10 cellular contexts compared by ENCODE assay signal in the genomic region with DNA sequence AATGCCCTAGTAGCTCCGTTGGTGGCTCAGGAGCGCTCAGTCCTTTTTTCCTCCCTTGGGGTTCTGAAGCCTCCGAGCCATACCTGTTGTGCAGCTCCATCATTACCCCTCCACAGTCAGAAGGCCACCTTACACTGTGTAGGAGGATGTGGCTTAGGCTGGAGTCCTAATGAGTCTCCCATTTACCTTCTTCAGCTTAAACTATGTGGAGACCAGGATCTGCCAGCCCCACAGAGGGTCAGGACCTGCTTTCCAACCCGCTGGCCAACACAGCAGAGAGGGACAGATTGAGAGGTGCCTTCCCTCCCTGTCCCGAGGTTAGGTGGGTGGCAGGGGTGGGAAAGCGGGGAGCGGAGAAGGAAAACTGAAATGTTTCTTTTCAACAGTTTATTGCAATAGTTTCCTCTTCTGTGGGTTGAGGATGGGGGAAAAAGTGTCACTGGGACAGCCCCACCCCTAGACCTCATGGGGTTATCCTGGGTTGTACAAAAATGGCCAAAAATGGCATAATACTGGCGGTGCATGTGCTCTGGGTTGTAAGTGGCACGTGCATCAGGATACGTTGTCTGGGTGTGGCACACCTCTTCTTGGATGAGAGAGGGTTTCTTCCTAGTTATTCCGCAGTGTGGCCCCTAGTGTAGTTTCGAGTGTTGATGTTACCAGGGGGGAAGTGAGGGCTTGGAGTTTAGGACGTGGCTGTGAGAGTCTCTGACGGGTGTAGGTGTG. TPM values are rescaled to one million over a fixed set of nuclear protein-coding genes. Genes with fewer than 3 reads are reported as not detected.
DNase-seq lines count a peak whose midpoint lies in the region; ATAC-seq and TF ChIP-seq lines count a peak whose summit lies in the region.
"Had no signal": no experiment of that assay in that cellular context is flagged by ENCODE, and none has a peak within 500 bp of the region (broad histone marks: within the 10 kb centered on the region; RNA-seq: fewer than 3 reads in every experiment).

No MANE protein-coding gene starts in this region.

- no peaks in the 10 kb centered on the region for H3K27me3 Mint-ChIP-seq in T-helper 1 cell treated with Interleukin-12 subunit alpha and Interleukin-12 subunit beta and Interleukin-4 antibody, amounts not matched to agents 30 μg/mL and 1 μg/mL, for 36 hours (ENCODE audit: low read depth)
- H3K27me3 Mint-ChIP-seq in activated T-cell treated with anti-CD3 and anti-CD28 coated beads, Interleukin-2, amount 50 U/mL, for 4 hours (ENCODE audit: low read depth), result no peaks in the 10 kb centered on the region
- no peaks in the 10 kb centered on the region for H3K27me3 Mint-ChIP-seq in stimulated activated naive CD8-positive, alpha-beta T cell treated with anti-CD3 and anti-CD28 coated beads, Interleukin-15, amount 100 ng/mL, for 72 hours
- H3K27me3 Mint-ChIP-seq in HFFc6 (ENCODE audit: insufficient read depth), result 0 out of 2 replicates have a peak, but pooled peaks cover 1% of the 10 kb centered on the region

- ATAC-seq in activated T-cell treated with anti-CD3 and anti-CD28 coated beads, Interleukin-2, amount 50 U/mL, for 4 hours, result peak; percentile 16
- ATAC-seq in left colon, result peak; percentile 3
- peak; percentile 65 for ATAC-seq in stimulated activated naive CD8-positive, alpha-beta T cell treated with anti-CD3 and anti-CD28 coated beads, Interleukin-15, amount 100 ng/mL, for 72 hours
- no peak for ATAC-seq in GM19035 (IDR thresholded peaks at IDR 0.05; ENCODE audit: unreplicated experiment)

- DNase-seq in T-helper 1 cell (no peak), left colon (no peak), NCI-H187 treated with DMSO at 0.1 percent for 48 hours (lab: John Stamatoyannopoulos, UW) (no peak), HFFc6 (no peak)
- DNase-seq in activated T-cell treated with anti-CD3 and anti-CD28 coated beads, Interleukin-2, amount 50 U/mL, for 4 hours, result no peak
- DNase-seq in stimulated activated naive CD8-positive, alpha-beta T cell treated with anti-CD3 and anti-CD28 coated beads, Interleukin-15, amount 100 ng/mL, for 72 hours, result no peak
- DNase-seq: effector CD4-positive, alpha-beta T cell; NCI-H2029 treated with DMSO at 0.1 percent for 48 hours had no signal

- H3K36me3 Mint-ChIP-seq in T-helper 1 cell treated with Interleukin-12 subunit alpha and Interleukin-12 subunit beta and Interleukin-4 antibody, amounts not matched to agents 30 μg/mL and 1 μg/mL, for 36 hours (ENCODE audit: low read depth), result peaks cover 40% of the 10 kb centered on the region
- H3K36me3 Mint-ChIP-seq in activated T-cell treated with anti-CD3 and anti-CD28 coated beads, Interleukin-2, amount 50 U/mL, for 4 hours (ENCODE audit: insufficient read depth), result peaks cover 18% of the 10 kb centered on the region
- H3K36me3 Mint-ChIP-seq in HFFc6 (ENCODE audit: low read depth), result peaks cover 26% of the 10 kb centered on the region

- H3K9me3 Mint-ChIP-seq in T-helper 1 cell treated with Interleukin-12 subunit alpha and Interleukin-12 subunit beta and Interleukin-4 antibody, amounts not matched to agents 30 μg/mL and 1 μg/mL, for 36 hours, result no peaks in the 10 kb centered on the region
- H3K9me3 Mint-ChIP-seq in activated T-cell treated with anti-CD3 and anti-CD28 coated beads, Interleukin-2, amount 50 U/mL, for 4 hours, result no peaks in the 10 kb centered on the region
- no peaks in the 10 kb centered on the region for H3K9me3 Mint-ChIP-seq in stimulated activated naive CD8-positive, alpha-beta T cell treated with anti-CD3 and anti-CD28 coated beads, Interleukin-15, amount 100 ng/mL, for 72 hours
- H3K9me3 Mint-ChIP-seq in HFFc6, result no peaks in the 10 kb centered on the region

- H3K4me1 Mint-ChIP-seq in T-helper 1 cell treated with Interleukin-12 subunit alpha and Interleukin-12 subunit beta and Interleukin-4 antibody, amounts not matched to agents 30 μg/mL and 1 μg/mL, for 36 hours (ENCODE audit: low read depth), result peaks cover 83% of the 10 kb centered on the region
- H3K4me1 Mint-ChIP-seq in activated T-cell treated with anti-CD3 and anti-CD28 coated beads, Interleukin-2, amount 50 U/mL, for 4 hours (ENCODE audit: low read depth), result peaks cover 94% of the 10 kb centered on the region
- peaks cover 98% of the 10 kb centered on the region for H3K4me1 Mint-ChIP-seq in stimulated activated naive CD8-positive, alpha-beta T cell treated with anti-CD3 and anti-CD28 coated beads, Interleukin-15, amount 100 ng/mL, for 72 hours
- H3K4me1 Mint-ChIP-seq in HFFc6 (ENCODE audit: low read depth), result peaks cover 55% of the 10 kb centered on the region

- peak overlapping the region; percentile 76 for H3K27ac Mint-ChIP-seq in T-helper 1 cell treated with Interleukin-12 subunit alpha and Interleukin-12 subunit beta and Interleukin-4 antibody, amounts not matched to agents 30 μg/mL and 1 μg/mL, for 36 hours
- peak overlapping the region; percentile 88 to 89 for H3K27ac Mint-ChIP-seq in stimulated activated naive CD8-positive, alpha-beta T cell treated with anti-CD3 and anti-CD28 coated beads, Interleukin-15, amount 100 ng/mL, for 72 hours
- H3K27ac Mint-ChIP-seq in HFFc6, result no peak overlapping the region

- intact Hi-C loops in left colon (cut with DNase I, micrococcal nuclease), result no loop called here

- peak overlapping the region; percentile 47 for H3K4me3 Mint-ChIP-seq in T-helper 1 cell treated with Interleukin-12 subunit alpha and Interleukin-12 subunit beta and Interleukin-4 antibody, amounts not matched to agents 30 μg/mL and 1 μg/mL, for 36 hours
- H3K4me3 Mint-ChIP-seq in activated T-cell treated with anti-CD3 and anti-CD28 coated beads, Interleukin-2, amount 50 U/mL, for 4 hours, result peak overlapping the region; percentile 61
- H3K4me3 Mint-ChIP-seq in stimulated activated naive CD8-positive, alpha-beta T cell treated with anti-CD3 and anti-CD28 coated beads, Interleukin-15, amount 100 ng/mL, for 72 hours, result peak overlapping the region; percentile 75 to 76
- no peak overlapping the region for H3K4me3 Mint-ChIP-seq in HFFc6

- no peak for TF ChIP-seq CTCF in HFFc6 (IDR thresholded peaks at IDR 0.05)

RNA-seq across cellular contexts. Expression of gene TSPAN14, which starts 31.5 kb away (rescaled TPM):
- total RNA-seq in activated T-cell treated with anti-CD3 and anti-CD28 coated beads, Interleukin-2, amount 50 U/mL, for 4 hours, result 10 to 100 TPM; 31.8 to 36.2 (median 35.0) TPM
- 10 to 100 TPM; 85.6 TPM for total RNA-seq in left colon
- 10 to 100 TPM; 72.9 to 96.2 (median 84.5) TPM for total RNA-seq in HFFc6 (2021; fragmentation: NEBNext Ultra II Directional; extraction: Animal tissue kit (Norgen Biotek cat#: 25700))

RNA-seq across cellular contexts. Expression of gene SH2D4B, which starts 52.1 kb away (rescaled TPM):
- under 1 TPM; 0.13 to 0.22 (median 0.20) TPM for total RNA-seq in activated T-cell treated with anti-CD3 and anti-CD28 coated beads, Interleukin-2, amount 50 U/mL, for 4 hours
- total RNA-seq in left colon, result not detected
- total RNA-seq in HFFc6 (2021; fragmentation: NEBNext Ultra II Directional; extraction: Animal tissue kit (Norgen Biotek cat#: 25700)), result not detected
